Comparison of ENCODE assay signal across 8 cellular contexts in genomic region chr12:48716493-48717251, GRCh38. TPM values are rescaled to one million over a fixed set of nuclear protein-coding genes. Genes with fewer than 3 reads are reported as not detected.
DNase-seq lines count a peak whose midpoint lies in the region; ATAC-seq and TF ChIP-seq lines count a peak whose summit lies in the region.

Gene CCNT1 (minus strand): TSS chr12:48716707. CDS start chr12:48716675, 32 bp downstream.

- WGBS in prostate gland = under 1% methylated on average over 58 of the region's 61 CpGs
- under 1% methylated on average over 61 of the region's 61 CpGs for WGBS in urinary bladder

- peak within 1 kb of the TSS; percentile 80 for H3K4me3 ChIP-seq in left ventricle myocardium inferior
- peak within 1 kb of the TSS; percentile 52 to 55 for H3K4me3 ChIP-seq in prostate gland
- peak within 1 kb of the TSS; percentile 62 for H3K4me3 ChIP-seq in urinary bladder (ENCODE audit: low read depth, low read length)

- H3K36me3 ChIP-seq in left ventricle myocardium inferior = peaks cover 27% of the 10 kb centered on the region
- H3K36me3 ChIP-seq in prostate gland = no peaks in the 10 kb centered on the region
- no peaks in the 10 kb centered on the region for H3K36me3 ChIP-seq in urinary bladder (ENCODE audit: insufficient read depth)

- H3K27me3 ChIP-seq in left ventricle myocardium inferior (ENCODE audit: low read depth) (no peaks in the 10 kb centered on the region), prostate gland (replicated peaks; ENCODE audit: insufficient read depth) (no peaks in the 10 kb centered on the region)

- ATAC-seq in GM18499 (IDR thresholded peaks at IDR 0.05; ENCODE audit: insufficient read depth, unreplicated experiment) = peak; percentile 89
- ATAC-seq in HG02943 (IDR thresholded peaks at IDR 0.05; ENCODE audit: low read depth, unreplicated experiment) = peak; percentile 98

- H3K9me3 ChIP-seq in left ventricle myocardium inferior (replicated peaks) = peaks cover 15% of the 10 kb centered on the region
- H3K9me3 ChIP-seq in prostate gland = no peaks in the 10 kb centered on the region

- intact Hi-C loops in left ventricle myocardium inferior (cut with micrococcal nuclease) (no loop called here), prostate gland (cut with DNase I) (loop anchor here (1.0 kb wide), 1 partner anchor 34 kb away; the partner anchor contains the start of gene KANSL2)

- peak; percentile 16 for TF ChIP-seq POLR2A in prostate gland (IDR thresholded peaks at IDR 0.05)

- H3K27ac ChIP-seq in angular gyrus (ENCODE audit: low read depth, low read length) = peak within 1 kb of the TSS; percentile 87
- H3K27ac ChIP-seq in left ventricle myocardium inferior (replicated peaks) = peak within 1 kb of the TSS; percentile 91
- H3K27ac ChIP-seq in prostate gland = peak within 1 kb of the TSS; percentile 89 to 92
- H3K27ac ChIP-seq in urinary bladder (ENCODE audit: low read depth) = peak within 1 kb of the TSS; percentile 94

- peaks cover 42% of the 10 kb centered on the region for H3K4me1 ChIP-seq in left ventricle myocardium inferior
- H3K4me1 ChIP-seq in prostate gland (replicated peaks) = peaks cover 11% of the 10 kb centered on the region
- no peaks in the 10 kb centered on the region for H3K4me1 ChIP-seq in urinary bladder (ENCODE audit: insufficient read depth)

- TF ChIP-seq CTCF in left ventricle myocardium inferior (IDR thresholded peaks at IDR 0.05; ENCODE audit: borderline replicate concordance) = peak; percentile 35
- TF ChIP-seq CTCF in prostate gland (IDR thresholded peaks at IDR 0.05) = peak in 3 of 4 experiments; percentile 24 to 54 (median 52)

- DNase-seq in NCI-H187 (lab: John Stamatoyannopoulos, UW) (peak; percentile 96 to 99), T-helper 2 cell (peak; percentile 92 to 100 (median 98)), left ventricle myocardium inferior (peak; percentile 99), prostate gland (ENCODE audit: low spot score) (peak; percentile 97)

RNA-seq across cellular contexts. Expression of gene CCNT1, which starts in this region (rescaled TPM):
- total RNA-seq in left ventricle myocardium inferior (18.4 TPM), prostate gland (10 to 100 TPM; 33.0 to 33.8 TPM), urinary bladder (45.6 TPM)
- polyA plus RNA-seq in urinary bladder = 9.0 TPM

Comparison
In these comparisons a context has a peak if more than half of its experiments do, and no peak if none do; other contexts are left out.
1. Peak in every context shown above with its lines: DNase-seq, ATAC-seq, H3K4me3 ChIP-seq and H3K27ac ChIP-seq.